Comparison of ENCODE assay signal across 8 cellular contexts in genomic region chr7:93117852-93118530, GRCh38. TPM values are rescaled to one million over a fixed set of nuclear protein-coding genes. Genes with fewer than 3 reads are reported as not detected.
DNase-seq lines count a peak whose midpoint lies in the region; ATAC-seq lines count a peak whose summit lies in the region.

Gene SAMD9, minus strand, starts transcription at chr7:93117979. Its CDS starts 11,882 bp downstream, at chr7:93106097.

- H3K9ac ChIP-seq in muscle layer of colon (ENCODE audit: low read length): peak within 1 kb of the TSS; percentile 24

- peaks cover 36% of the 10 kb centered on the region for H3K36me3 Mint-ChIP-seq in activated CD4-positive, alpha-beta T cell treated with anti-CD3 and anti-CD28 coated beads for 36 hours (ENCODE audit: low read depth)

- peaks cover 13% of the 10 kb centered on the region for H3K9me3 Mint-ChIP-seq in activated CD4-positive, alpha-beta T cell treated with anti-CD3 and anti-CD28 coated beads for 36 hours (ENCODE audit: low read depth)
- peaks cover 10 to 25% of the 10 kb centered on the region in 2 donors for H3K9me3 Mint-ChIP-seq in stimulated activated naive CD8-positive, alpha-beta T cell treated with anti-CD3 and anti-CD28 coated beads, Interleukin-15, amount 100 ng/mL, for 72 hours

- H3K36me3 ChIP-seq in muscle layer of colon (ENCODE audit: insufficient read depth, low read length): no peaks in the 10 kb centered on the region

- DNase-seq in CD1c-positive myeloid dendritic cell (ENCODE audit: extremely low spot score): peak; percentile 91
- DNase-seq in NCI-H460 (ENCODE audit: extremely low read depth, low read depth): peak; percentile 43
- peak; percentile 65 for DNase-seq in activated CD4-positive, alpha-beta T cell treated with anti-CD3 and anti-CD28 coated beads for 36 hours
- DNase-seq in effector CD8-positive, alpha-beta T cell (lab: John Stamatoyannopoulos, UW): peak; percentile 34
- peak; percentile 41 to 52 for DNase-seq in stimulated activated naive CD8-positive, alpha-beta T cell treated with anti-CD3 and anti-CD28 coated beads, Interleukin-15, amount 100 ng/mL, for 72 hours

- ATAC-seq in GM19351 (IDR thresholded peaks at IDR 0.05; ENCODE audit: unreplicated experiment) (peak; percentile 100), HG03432 (IDR thresholded peaks at IDR 0.05; ENCODE audit: unreplicated experiment) (peak; percentile 100)
- peak; percentile 89 for ATAC-seq in activated CD4-positive, alpha-beta T cell treated with anti-CD3 and anti-CD28 coated beads for 36 hours
- peak; percentile 94 for ATAC-seq in stimulated activated naive CD8-positive, alpha-beta T cell treated with anti-CD3 and anti-CD28 coated beads, Interleukin-15, amount 100 ng/mL, for 72 hours

- no peaks in the 10 kb centered on the region for H3K9me3 ChIP-seq in muscle layer of colon (ENCODE audit: low read length)

- peak within 1 kb of the TSS; percentile 78 for H3K4me3 Mint-ChIP-seq in activated CD4-positive, alpha-beta T cell treated with anti-CD3 and anti-CD28 coated beads for 36 hours
- H3K4me3 Mint-ChIP-seq in stimulated activated naive CD8-positive, alpha-beta T cell treated with anti-CD3 and anti-CD28 coated beads, Interleukin-15, amount 100 ng/mL, for 72 hours: peak within 1 kb of the TSS; percentile 74 to 84

- peak within 1 kb of the TSS; percentile 47 to 63 for H3K4me3 ChIP-seq in muscle layer of colon (ENCODE audit: low read depth in 1 of 2, low read length in 2 of 2)

- peaks cover 49% of the 10 kb centered on the region for H3K4me1 Mint-ChIP-seq in activated CD4-positive, alpha-beta T cell treated with anti-CD3 and anti-CD28 coated beads for 36 hours
- H3K4me1 Mint-ChIP-seq in stimulated activated naive CD8-positive, alpha-beta T cell treated with anti-CD3 and anti-CD28 coated beads, Interleukin-15, amount 100 ng/mL, for 72 hours: peaks cover 32% of the 10 kb centered on the region

- H3K27me3 Mint-ChIP-seq in activated CD4-positive, alpha-beta T cell treated with anti-CD3 and anti-CD28 coated beads for 36 hours: no peaks in the 10 kb centered on the region
- H3K27me3 Mint-ChIP-seq in stimulated activated naive CD8-positive, alpha-beta T cell treated with anti-CD3 and anti-CD28 coated beads, Interleukin-15, amount 100 ng/mL, for 72 hours: no peaks in the 10 kb centered on the region

- intact Hi-C loops in activated CD4-positive, alpha-beta T cell treated with anti-CD3 and anti-CD28 coated beads for 36 hours (cut with DNase I, micrococcal nuclease): loop anchor here (1.0 to 5.0 kb wide), 8 partner anchors 29 to 591 kb away; partner anchors contain the start of genes PEX1 (in 1 of the 2), RBM48 (in 1 of the 2) and VPS50 (in 1 of the 2)

- peak within 1 kb of the TSS; percentile 88 for H3K27ac Mint-ChIP-seq in activated CD4-positive, alpha-beta T cell treated with anti-CD3 and anti-CD28 coated beads for 36 hours
- peak within 1 kb of the TSS; percentile 69 to 83 for H3K27ac Mint-ChIP-seq in stimulated activated naive CD8-positive, alpha-beta T cell treated with anti-CD3 and anti-CD28 coated beads, Interleukin-15, amount 100 ng/mL, for 72 hours

- peak within 1 kb of the TSS; percentile 8 for H3K27ac ChIP-seq in muscle layer of colon (ENCODE audit: low read depth, low read length)

- H3K4me1 ChIP-seq in muscle layer of colon (ENCODE audit: insufficient read depth, low read length): peaks cover 11% of the 10 kb centered on the region

- POLR2A ChIA-PET in activated CD4-positive, alpha-beta T cell treated with anti-CD3 and anti-CD28 coated beads for 36 hours (lab: Charles Lee): no interaction called here

- H3K27me3 ChIP-seq in muscle layer of colon (ENCODE audit: control insufficient read depth in 1 of 2, insufficient read depth in 2 of 2, low read length in 2 of 2): no peaks in the 10 kb centered on the region

- CTCF ChIA-PET in activated CD4-positive, alpha-beta T cell treated with anti-CD3 and anti-CD28 coated beads for 36 hours (lab: Charles Lee): interaction anchor here (0.6 to 1.7 kb wide), 6 partner anchors 14 to 589 kb away, joined by 3 to 4 read pairs (median 3); partner anchors contain the start of genes HEPACAM2, PEX1, RBM48 and VPS50

RNA-seq across cellular contexts. Expression of gene SAMD9, which starts in this region (rescaled TPM):
- 4.8 and 5.2 TPM in 2 replicates for total RNA-seq in NCI-H460 (2014; rRNA removed; shearing (Covaris generic))
- polyA plus RNA-seq in NCI-H460 (2014; cell fraction: nucleus; rRNA removed): 0.96 and 0.98 TPM in 2 replicates
- 10 to 100 TPM; 10.2 to 10.7 TPM for total RNA-seq in activated CD4-positive, alpha-beta T cell treated with anti-CD3 and anti-CD28 coated beads for 36 hours

Comparison
In these comparisons a context has a peak if more than half of its experiments do, and no peak if none do; other contexts are left out.
1. Peak in every context shown above with its lines: DNase-seq, ATAC-seq, H3K4me3 ChIP-seq and H3K27ac ChIP-seq.
2. DNase-seq: peak in every context shown above with its lines; median percentile 91 in CD1c-positive myeloid dendritic cell; 65 in activated CD4-positive, alpha-beta T cell treated with anti-CD3 and anti-CD28 coated beads for 36 hours; 46 in stimulated activated naive CD8-positive, alpha-beta T cell treated with anti-CD3 and anti-CD28 coated beads, Interleukin-15, amount 100 ng/mL, for 72 hours; 43 in NCI-H460; 34 in effector CD8-positive, alpha-beta T cell.